ENCODE assay signal across 18 cellular contexts in the genomic region with DNA sequence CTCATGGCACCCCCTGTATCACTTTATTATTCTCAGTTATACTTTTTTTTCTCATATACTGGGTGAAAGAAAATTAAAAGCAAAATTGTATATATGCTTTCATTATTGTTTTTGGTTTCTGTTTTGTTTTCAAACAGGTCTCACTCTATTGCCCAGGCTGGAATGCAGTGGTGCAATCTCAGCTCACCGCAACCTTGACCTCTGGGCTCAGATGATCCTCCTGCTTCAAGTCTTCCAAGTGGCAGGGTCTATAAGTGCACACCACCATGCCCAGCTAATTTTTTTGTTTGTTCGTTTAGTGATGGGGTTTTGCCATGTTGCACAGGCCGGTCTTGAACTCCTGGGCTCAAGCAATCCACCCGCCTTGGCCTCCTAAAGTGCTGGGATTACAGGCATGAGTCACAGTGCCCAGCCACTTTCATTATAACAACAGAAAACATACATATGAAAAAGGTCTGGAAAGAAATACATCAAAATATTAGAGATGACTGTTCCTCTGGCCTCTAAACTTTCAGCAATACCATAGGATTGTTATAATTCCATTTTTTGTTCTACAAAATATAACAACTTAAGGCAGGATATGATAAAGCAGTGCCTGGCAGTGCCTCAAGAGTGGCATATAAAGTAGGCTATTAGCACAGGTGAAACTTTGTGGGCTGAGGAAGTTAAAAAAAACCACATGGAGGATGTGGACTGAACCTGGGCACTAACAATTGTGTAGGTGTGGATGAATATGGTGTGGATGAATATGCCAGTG. TPM values are rescaled to one million over a fixed set of nuclear protein-coding genes. Genes with fewer than 3 reads are reported as not detected.
A peak's percentile ranks its signal among the peaks of the same experiment; 100 is the strongest.
DNase-seq lines count a peak whose midpoint lies in the region; ATAC-seq and TF ChIP-seq lines count a peak whose summit lies in the region.
"Had no signal": no experiment of that assay in that cellular context is flagged by ENCODE, and none has a peak within 500 bp of the region (broad histone marks: within the 10 kb centered on the region; RNA-seq: fewer than 3 reads in every experiment).

No MANE protein-coding gene starts in this region.

- WGBS in esophagus squamous epithelium, 2 donors = 77 to 99% methylated on average over 4 of the region's 4 CpGs

- no peak for TF ChIP-seq RAD21 in Ishikawa (IDR thresholded peaks at IDR 0.05; ENCODE audit: low read depth)

- no peaks in the 10 kb centered on the region for H3K36me3 Mint-ChIP-seq in type B pancreatic cell
- H3K36me3 Mint-ChIP-seq: activated naive CD8-positive, alpha-beta T cell treated with anti-CD3 and anti-CD28 coated beads, Interleukin-2, amount 10 ng/mL, durations not matched to agents 7 days and 5 days; T-cell had no signal

- TF ChIP-seq CTCF in type B pancreatic cell (conservative IDR thresholded peaks at IDR 0.05) (no peak), esophagus squamous epithelium (IDR thresholded peaks at IDR 0.05) (no peak)

- H3K4me3 ChIP-seq in adipocyte (ENCODE audit: low read length) = no peak overlapping the region
- no peak overlapping the region for H3K4me3 ChIP-seq in esophagus squamous epithelium
- H3K4me3 ChIP-seq: GM23248, skin epidermis had no signal

- intact Hi-C loops in left colon (cut with DNase I, micrococcal nuclease) (no loop called here), esophagus squamous epithelium (cut with DNase I) (no loop called here)

- H3K27me3 ChIP-seq in adipocyte (replicated peaks; ENCODE audit: control insufficient read depth, insufficient read depth, low read length) (no peaks in the 10 kb centered on the region), esophagus squamous epithelium (no peaks in the 10 kb centered on the region)

- peaks cover 55% of the 10 kb centered on the region for H3K27me3 Mint-ChIP-seq in type B pancreatic cell

- H3K9me3 Mint-ChIP-seq in type B pancreatic cell = no peaks in the 10 kb centered on the region
- H3K9me3 Mint-ChIP-seq: activated CD4-positive, alpha-beta memory T cell treated with anti-CD3 and anti-CD28 coated beads, Interleukin-2, amount 10 ng/mL, durations not matched to agents 7 days and 5 days; activated naive CD8-positive, alpha-beta T cell treated with anti-CD3 and anti-CD28 coated beads, Interleukin-2, amount 10 ng/mL, durations not matched to agents 7 days and 5 days; T-cell had no signal

- no peaks in the 10 kb centered on the region for H3K9me3 ChIP-seq in adipocyte (ENCODE audit: control insufficient read depth, low read length)
- no peaks in the 10 kb centered on the region for H3K9me3 ChIP-seq in esophagus squamous epithelium
- H3K9me3 ChIP-seq: BE2C had no signal

- no peaks in the 10 kb centered on the region for H3K4me1 Mint-ChIP-seq in type B pancreatic cell (ENCODE audit: unreplicated experiment)

- H3K27ac ChIP-seq in esophagus squamous epithelium = no peak overlapping the region
- H3K27ac ChIP-seq: GM23248, skin epidermis had no signal

- no peak for TF ChIP-seq EP300 in Ishikawa (IDR thresholded peaks at IDR 0.05; ENCODE audit: borderline replicate concordance)

- H3K36me3 ChIP-seq in adipocyte (ENCODE audit: control insufficient read depth, insufficient read depth, low read length, severe bottlenecking) (no peaks in the 10 kb centered on the region), esophagus squamous epithelium (no peaks in the 10 kb centered on the region)
- H3K36me3 ChIP-seq: BE2C had no signal

- no peak for TF ChIP-seq POLR2A in esophagus squamous epithelium (IDR thresholded peaks at IDR 0.05)

- no peak overlapping the region for H3K9ac ChIP-seq in adipocyte (ENCODE audit: low read length)
- H3K9ac ChIP-seq: GM23248 had no signal

- ATAC-seq in left colon (peak; percentile 26), HG03097 (IDR thresholded peaks at IDR 0.05; ENCODE audit: low FRiP score, unreplicated experiment) (no peak)
- ATAC-seq: Right ventricle myocardium inferior, T-cell had no signal

- peak overlapping the region; percentile 7 for H3K27ac Mint-ChIP-seq in type B pancreatic cell
- H3K27ac Mint-ChIP-seq: activated CD4-positive, alpha-beta memory T cell treated with anti-CD3 and anti-CD28 coated beads, Interleukin-2, amount 10 ng/mL, durations not matched to agents 7 days and 5 days; activated naive CD8-positive, alpha-beta T cell treated with anti-CD3 and anti-CD28 coated beads, Interleukin-2, amount 10 ng/mL, durations not matched to agents 7 days and 5 days; T-cell had no signal

- DNase-seq in adipocyte (ENCODE audit: low read depth) (peak; percentile 26), left colon (no peak), type B pancreatic cell (ENCODE audit: extremely low spot score, unreplicated experiment) (no peak), esophagus squamous epithelium (lab: John Stamatoyannopoulos, UW) (no peak)
- no peak for DNase-seq in effector CD8-positive, alpha-beta T cell (lab: John Stamatoyannopoulos, UW)
- DNase-seq: activated CD4-positive, alpha-beta memory T cell treated with anti-CD3 and anti-CD28 coated beads, Interleukin-2, amount 10 ng/mL, durations not matched to agents 7 days and 5 days; activated naive CD8-positive, alpha-beta T cell treated with anti-CD3 and anti-CD28 coated beads, Interleukin-2, amount 10 ng/mL, durations not matched to agents 7 days and 5 days; activated T-cell treated with anti-CD3 and anti-CD28 coated beads, Interleukin-2, amount 50 U/mL, for 48 hours; BE2C; NCI-H1694; NCI-H345; stimulated activated CD4-positive, alpha-beta T cell treated with anti-CD3 and anti-CD28 coated beads, Interleukin-4, amount 100 ng/mL, for 24 hours; T-cell had no signal

- H3K4me1 ChIP-seq in adipocyte (ENCODE audit: control insufficient read depth, insufficient read depth, low read length) (no peaks in the 10 kb centered on the region), esophagus squamous epithelium (peaks cover 0 to 26% (median 0%) of the 10 kb centered on the region in 3 donors)
- H3K4me1 ChIP-seq: BE2C had no signal

- no peak overlapping the region for H3K4me3 Mint-ChIP-seq in type B pancreatic cell
- H3K4me3 Mint-ChIP-seq: activated CD4-positive, alpha-beta memory T cell treated with anti-CD3 and anti-CD28 coated beads, Interleukin-2, amount 10 ng/mL, durations not matched to agents 7 days and 5 days; activated naive CD8-positive, alpha-beta T cell treated with anti-CD3 and anti-CD28 coated beads, Interleukin-2, amount 10 ng/mL, durations not matched to agents 7 days and 5 days; T-cell had no signal

TF ChIP-seq in Ishikawa, 13 proteins besides CTCF, POLR2A, EP300 and RAD21:
- no peak for TF ChIP-seq ZBTB7A (IDR thresholded peaks at IDR 0.05; ENCODE audit: low read depth)
- TF ChIP-seq, protein P1, sequence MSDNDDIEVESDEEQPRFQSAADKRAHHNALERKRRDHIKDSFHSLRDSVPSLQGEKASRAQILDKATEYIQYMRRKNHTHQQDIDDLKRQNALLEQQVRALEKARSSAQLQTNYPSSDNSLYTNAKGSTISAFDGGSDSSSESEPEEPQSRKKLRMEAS (IDR thresholded peaks at IDR 0.05) = no peak
- 0 out of 2 replicates have a peak, but pooled peaks have one; percentile 15 for TF ChIP-seq TEAD4 (IDR thresholded peaks at IDR 0.05)
- no peak for TF ChIP-seq TCF12 (IDR thresholded peaks at IDR 0.05; ENCODE audit: low read depth)

RNA-seq across cellular contexts. Expression of a gene that starts 5.8 kb away (rescaled TPM):
- total RNA-seq in left colon (10 to 100 TPM; 17.4 to 25.3 TPM), type B pancreatic cell (ENCODE audit: low replicate concordance) (21.2 and 23.5 TPM in 2 replicates), esophagus squamous epithelium (10 to 100 TPM in 2 of 4 donors, 1 to 10 TPM in 2; 5.0 to 22.5 (median 12.4) TPM)
